20 cellular contexts compared by ENCODE assay signal in genomic region chr2:9652898-9653479, GRCh38. TPM values are rescaled to one million over a fixed set of nuclear protein-coding genes. Genes with fewer than 3 reads are reported as not detected.
DNase-seq lines count a peak whose midpoint lies in the region; ATAC-seq and TF ChIP-seq lines count a peak whose summit lies in the region.
"Had no signal": no experiment of that assay in that cellular context is flagged by ENCODE, and none has a peak within 500 bp of the region (broad histone marks: within the 10 kb centered on the region; RNA-seq: fewer than 3 reads in every experiment).

No MANE protein-coding gene starts in this region.

- H3K4me3 ChIP-seq in BLaER1 = no peak overlapping the region
- H3K4me3 ChIP-seq: HAP-1, prostate gland had no signal

- peaks cover 0 to 2% of the 10 kb centered on the region in 2 donors for H3K9me3 Mint-ChIP-seq in natural killer cell
- H3K9me3 Mint-ChIP-seq: CD8-positive, alpha-beta memory T cell; central memory CD8-positive, alpha-beta T cell had no signal

- no peaks in the 10 kb centered on the region for H3K27me3 Mint-ChIP-seq in natural killer cell (ENCODE audit: low read depth in 2 of 2)
- H3K27me3 Mint-ChIP-seq: activated naive CD8-positive, alpha-beta T cell; CD8-positive, alpha-beta memory T cell; central memory CD8-positive, alpha-beta T cell had no signal

- intact Hi-C loops in natural killer cell (cut with micrococcal nuclease) = no loop called here

- H3K27me3 ChIP-seq in BLaER1 (no peaks in the 10 kb centered on the region), layer of hippocampus (ENCODE audit: control insufficient read depth, insufficient read depth, low read length) (no peaks in the 10 kb centered on the region)

- peaks cover 81% of the 10 kb centered on the region for H3K4me1 ChIP-seq in BLaER1
- H3K4me1 ChIP-seq: prostate gland had no signal

- H3K9me3 ChIP-seq in BLaER1 = peaks cover 7% of the 10 kb centered on the region; the same call in 1 of the 2 replicates
- H3K9me3 ChIP-seq: HAP-1, prostate gland had no signal

- DNase-seq in DMS53 (lab: John Stamatoyannopoulos, UW) (peak; percentile 20), DMS53 treated with DMSO at 0.1 percent for 48 hours (lab: John Stamatoyannopoulos, UW; ENCODE audit: unreplicated experiment) (no peak), NCI-H748 (lab: John Stamatoyannopoulos, UW; ENCODE audit: unreplicated experiment) (peak; percentile 35), medulla oblongata (ENCODE audit: extremely low spot score) (no peak), natural killer cell (no peak)
- DNase-seq: activated CD4-positive, alpha-beta T cell treated with anti-CD3 and anti-CD28 coated beads, Interleukin-2, amount 50 U/mL, for 4 hours; activated CD4-positive, CD25-positive, alpha-beta regulatory T cell; CD8-positive, alpha-beta memory T cell; GF-D8; mammary epithelial cell; NCI-H1092 treated with DMSO at 0.1 percent for 48 hours; NCI-H774 had no signal

- ATAC-seq in GM19023 (IDR thresholded peaks at IDR 0.05; ENCODE audit: unreplicated experiment) = no peak
- ATAC-seq in natural killer cell = no peak

- peaks cover 32 to 33% of the 10 kb centered on the region in 2 donors for H3K4me1 Mint-ChIP-seq in natural killer cell

- no peak overlapping the region for H3K27ac Mint-ChIP-seq in natural killer cell
- H3K27ac Mint-ChIP-seq: activated naive CD8-positive, alpha-beta T cell had no signal

- no peak overlapping the region for H3K4me3 Mint-ChIP-seq in natural killer cell
- H3K4me3 Mint-ChIP-seq: activated naive CD8-positive, alpha-beta T cell; CD8-positive, alpha-beta memory T cell; central memory CD8-positive, alpha-beta T cell had no signal

- no peaks in the 10 kb centered on the region for H4K20me1 ChIP-seq in BLaER1

- H3K9ac ChIP-seq in BLaER1 = peak overlapping the region; percentile 12; the same call in 1 of the 2 replicates

- no peaks in the 10 kb centered on the region for H3K36me3 ChIP-seq in BLaER1
- H3K36me3 ChIP-seq: HAP-1, prostate gland had no signal

- H3K36me3 Mint-ChIP-seq in natural killer cell = no peaks in the 10 kb centered on the region
- H3K36me3 Mint-ChIP-seq: CD8-positive, alpha-beta memory T cell had no signal

- H3K27ac ChIP-seq in BLaER1 = peak overlapping the region; percentile 70; the same call in 1 of the 2 replicates
- H3K27ac ChIP-seq in layer of hippocampus (ENCODE audit: low read depth, low read length) = peak overlapping the region; percentile 77
- H3K27ac ChIP-seq: 22Rv1, prostate gland had no signal

- TF ChIP-seq CTCF in natural killer cell (IDR thresholded peaks at IDR 0.05) = no peak

- H3K4me2 ChIP-seq in BLaER1 = peak overlapping the region; percentile 72

RNA-seq across cellular contexts. Expression of gene YWHAQ, which starts 22.2 kb away (rescaled TPM):
- 100 to 1,000 TPM; 227 to 240 (median 238) TPM for total RNA-seq in natural killer cell

Comparison
In these comparisons a context has a peak if more than half of its experiments do, and no peak if none do; other contexts are left out.
1. DNase-seq: peak in DMS53 (single experiment) and NCI-H748 (single experiment); none in DMS53 treated with DMSO at 0.1 percent for 48 hours (single experiment), medulla oblongata (single experiment) and natural killer cell (single experiment).